7 cellular contexts compared by ENCODE assay signal in genomic region chr3:82498186-82498585, GRCh38.
"Had no signal": no experiment of that assay in that cellular context is flagged by ENCODE, and none has a peak within 500 bp of the region (broad histone marks: within the 10 kb centered on the region; RNA-seq: fewer than 3 reads in every experiment).

No MANE protein-coding gene starts in this region.

- H3K9ac ChIP-seq: GM23248, KMS-11 had no signal

- H3K27ac ChIP-seq: GM23248, KMS-11 had no signal

- H2AFZ ChIP-seq: GM23248 had no signal

- H3K4me2 ChIP-seq: KMS-11 had no signal

- H3K4me3 ChIP-seq: GM23248 had no signal

- DNase-seq: GM23248, GOT3, H7, HCEC 1CT, IMR-90, KBM-7 had no signal
